ENCODE assay signal across 16 cellular contexts in genomic region chr3:115330406-115330805, GRCh38.
DNase-seq lines count a peak whose midpoint lies in the region; ATAC-seq and TF ChIP-seq lines count a peak whose summit lies in the region.
"Had no signal": no experiment of that assay in that cellular context is flagged by ENCODE, and none has a peak within 500 bp of the region (broad histone marks: within the 10 kb centered on the region; RNA-seq: fewer than 3 reads in every experiment).

No MANE protein-coding gene starts in this region.

- H3K36me3 ChIP-seq in GM23248 (ENCODE audit: low read depth) (no peaks in the 10 kb centered on the region), SK-N-SH (replicated peaks in 1 of 2; ENCODE audit: control insufficient read depth in 1 of 2, insufficient read depth in 2 of 2, low read length in 1 of 2) (no peaks in the 10 kb centered on the region)
- H3K36me3 ChIP-seq: gastroesophageal sphincter, sigmoid colon had no signal

- no peak overlapping the region for H3K4me3 ChIP-seq in GM23248
- H3K4me3 ChIP-seq in SK-N-SH (ENCODE audit: low read depth in 2 of 2, low read length in 1 of 2), result no peak overlapping the region
- no peak overlapping the region for H3K4me3 ChIP-seq in fibroblast of pulmonary artery (replicated peaks; ENCODE audit: low read depth, low read length)
- H3K4me3 ChIP-seq: gastroesophageal sphincter, sigmoid colon had no signal

- TF ChIP-seq CTCF in SK-N-SH (IDR thresholded peaks at IDR 0.05) (no peak), fibroblast of pulmonary artery (IDR thresholded peaks at IDR 0.05; ENCODE audit: low read length, missing control alignments) (no peak)

- H3K9me3 ChIP-seq in GM23248 (ENCODE audit: low read depth), result no peaks in the 10 kb centered on the region
- H3K9me3 ChIP-seq in SK-N-SH, result no peaks in the 10 kb centered on the region
- H3K9me3 ChIP-seq: gastroesophageal sphincter, sigmoid colon had no signal

- TF ChIP-seq EP300 in SK-N-SH (IDR thresholded peaks at IDR 0.05; ENCODE audit: borderline replicate concordance in 1 of 2, low read depth in 1 of 2, low read length in 1 of 2), result peak; percentile 18 to 70; a peak in 3 of 4 replicates

- H3K27me3 ChIP-seq in GM23248 (replicated peaks; ENCODE audit: insufficient read depth) (no peaks in the 10 kb centered on the region), SK-N-SH (ENCODE audit: insufficient read depth) (no peaks in the 10 kb centered on the region)
- H3K27me3 ChIP-seq: gastroesophageal sphincter, sigmoid colon had no signal

- H3F3A ChIP-seq in GM23248 (ENCODE audit: insufficient read depth), result peaks cover 8% of the 10 kb centered on the region
- H3F3A ChIP-seq in SK-N-SH (replicated peaks; ENCODE audit: insufficient read depth), result peaks cover 7% of the 10 kb centered on the region

- H3K27ac ChIP-seq in GM23248 (no peak overlapping the region), SK-N-SH (ENCODE audit: low read depth in 2 of 2, low read length in 1 of 2) (peak overlapping the region; percentile 47 to 54; a peak in 3 of 4 replicates)
- H3K27ac ChIP-seq: gastroesophageal sphincter, KMS-11, sigmoid colon had no signal

- peaks cover 10% of the 10 kb centered on the region for H3K4me1 ChIP-seq in GM23248 (ENCODE audit: insufficient read depth)
- peaks cover 0 to 12% of the 10 kb centered on the region in 2 experiments; a peak in 3 of 4 replicates for H3K4me1 ChIP-seq in SK-N-SH (ENCODE audit: control insufficient read depth in 1 of 2, insufficient read depth in 2 of 2, low read depth in 1 of 2, low read length in 1 of 2)
- H3K4me1 ChIP-seq: gastroesophageal sphincter, sigmoid colon had no signal

- 81 to 100% methylated on average over 1 of the region's 1 CpG for WGBS in GM23248 (ENCODE audit: low coverage in 1 of 2, low lambda C conversion rate in 2 of 2, missing lambda C conversion rate in 2 of 2), 2 experiments
- WGBS in SK-N-SH (ENCODE audit: low lambda C conversion rate), result 86% methylated on average over 1 of the region's 1 CpG

- H3K9ac ChIP-seq in GM23248, result no peak overlapping the region
- no peak overlapping the region for H3K9ac ChIP-seq in SK-N-SH
- H3K9ac ChIP-seq: KMS-11 had no signal

- CTCF ChIA-PET in SK-N-SH (lab: Yijun Ruan, JAX), result no interaction called here

- TF ChIP-seq RAD21 in SK-N-SH (IDR thresholded peaks at IDR 0.05; ENCODE audit: low read length), result no peak

- H3K4me2 ChIP-seq in GM23248 (ENCODE audit: unreplicated experiment) (no peak overlapping the region), SK-N-SH (peak overlapping the region; percentile 29; the same call in 1 of the 2 replicates)
- H3K4me2 ChIP-seq: KMS-11 had no signal

- H3K79me2 ChIP-seq in GM23248 (ENCODE audit: insufficient read depth) (no peaks in the 10 kb centered on the region), SK-N-SH (ENCODE audit: insufficient read depth) (no peaks in the 10 kb centered on the region)

- H3K9me2 ChIP-seq in GM23248 (ENCODE audit: insufficient read depth) (0 out of 2 replicates have a peak, but pooled peaks cover 5% of the 10 kb centered on the region), SK-N-SH (no peaks in the 10 kb centered on the region)

- H2AFZ ChIP-seq in GM23248 (no peak overlapping the region), SK-N-SH (ENCODE audit: low read depth) (peak overlapping the region; percentile 33; the same call in 1 of the 2 replicates)

- no peaks in the 10 kb centered on the region for H4K20me1 ChIP-seq in GM23248 (ENCODE audit: insufficient read depth)
- no peaks in the 10 kb centered on the region for H4K20me1 ChIP-seq in SK-N-SH (ENCODE audit: insufficient read depth)

- no peak for ATAC-seq in stimulated activated naive CD8-positive, alpha-beta T cell treated with anti-CD3 and anti-CD28 coated beads, Interleukin-15, Interleukin-2, amounts not matched to agents 100 U/mL and 50 U/mL, for 24 hours
- ATAC-seq: gastroesophageal sphincter; naive thymus-derived CD4-positive, alpha-beta T cell had no signal

- in situ Hi-C loops in GM23248 (cut with MboI), result no loop called here

- peak; percentile 35 for DNase-seq in GM23248
- no peak for DNase-seq in SK-N-SH
- DNase-seq in fibroblast of pulmonary artery (ENCODE audit: low read depth), result peak; percentile 85
- DNase-seq in renal cortical epithelial cell (ENCODE audit: low read depth), result peak; percentile 11
- DNase-seq in stimulated activated naive CD8-positive, alpha-beta T cell treated with anti-CD3 and anti-CD28 coated beads, Interleukin-15, Interleukin-2, amounts not matched to agents 100 U/mL and 50 U/mL, for 24 hours, result no peak
- no peak for DNase-seq in NCI-H82 treated with DMSO at 0.1 percent for 48 hours (lab: John Stamatoyannopoulos, UW; ENCODE audit: unreplicated experiment)
- DNase-seq in activated CD4-positive, alpha-beta T cell treated with anti-CD3 and anti-CD28 coated beads, Interleukin-2, amount 50 U/mL, for 48 hours, result no peak
- DNase-seq in activated CD8-positive, alpha-beta memory T cell treated with anti-CD3 and anti-CD28 coated beads for 24 hours, result no peak
- DNase-seq: activated B cell treated with CpG ODN at 0.5 μM for 24 hours; CD4-positive, alpha-beta memory T cell; kidney; naive thymus-derived CD4-positive, alpha-beta T cell; NCI-H2081; sigmoid colon had no signal

- POLR2A ChIA-PET in SK-N-SH (lab: Yijun Ruan, JAX), result no interaction called here

TF ChIP-seq in SK-N-SH, 30 proteins besides CTCF, POLR2A, EP300 and RAD21:
- TF ChIP-seq MAX (IDR thresholded peaks at IDR 0.05; ENCODE audit: low read depth) (0 out of 2 replicates have a peak, but pooled peaks have one; percentile 27), SIN3A (IDR thresholded peaks at IDR 0.05; ENCODE audit: borderline replicate concordance, low read depth, low read length) (0 out of 2 replicates have a peak, but pooled peaks have one; percentile 36), POLR2AphosphoS5 (IDR thresholded peaks at IDR 0.05; ENCODE audit: low read depth, low read length) (peak; percentile 31; the same call in 1 of the 2 replicates), GATA2 (CRISPR knock-in tag; IDR thresholded peaks at IDR 0.05) (no peak), TEAD4 (IDR thresholded peaks at IDR 0.05; ENCODE audit: borderline replicate concordance, insufficient read depth) (peak; percentile 35; the same call in 1 of the 2 replicates), FOSL2 (IDR thresholded peaks at IDR 0.05; ENCODE audit: borderline replicate concordance, low read depth) (peak; percentile 61; the same call in 1 of the 2 replicates), TCF12 (IDR thresholded peaks at IDR 0.05) (peak; percentile 89), MXI1 (IDR thresholded peaks at IDR 0.05; ENCODE audit: low read depth, low read length) (no peak), NFIC (IDR thresholded peaks at IDR 0.05; ENCODE audit: borderline replicate concordance) (peak; percentile 67), JUND (IDR thresholded peaks at IDR 0.05) (peak; percentile 78)
- TF ChIP-seq, protein P1, sequence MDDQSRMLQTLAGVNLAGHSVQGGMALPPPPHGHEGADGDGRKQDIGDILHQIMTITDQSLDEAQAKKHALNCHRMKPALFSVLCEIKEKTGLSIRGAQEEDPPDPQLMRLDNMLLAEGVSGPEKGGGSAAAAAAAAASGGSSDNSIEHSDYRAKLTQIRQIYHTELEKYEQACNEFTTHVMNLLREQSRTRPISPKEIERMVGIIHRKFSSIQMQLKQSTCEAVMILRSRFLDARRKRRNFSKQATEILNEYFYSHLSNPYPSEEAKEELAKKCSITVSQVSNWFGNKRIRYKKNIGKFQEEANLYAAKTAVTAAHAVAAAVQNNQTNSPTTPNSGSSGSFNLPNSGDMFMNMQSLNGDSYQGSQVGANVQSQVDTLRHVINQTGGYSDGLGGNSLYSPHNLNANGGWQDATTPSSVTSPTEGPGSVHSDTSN (IDR thresholded peaks at IDR 0.05), result peak; percentile 96
TF ChIP-seq in SK-N-SH: peak in this region for 9.

Comparison
In these comparisons a context has a peak if more than half of its experiments do, and no peak if none do; other contexts are left out.
1. DNase-seq: peak in GM23248 (single experiment), fibroblast of pulmonary artery (single experiment) and renal cortical epithelial cell (single experiment); none in SK-N-SH (single experiment), stimulated activated naive CD8-positive, alpha-beta T cell treated with anti-CD3 and anti-CD28 coated beads, Interleukin-15, Interleukin-2, amounts not matched to agents 100 U/mL and 50 U/mL, for 24 hours (single experiment), NCI-H82 treated with DMSO at 0.1 percent for 48 hours (single experiment), activated CD4-positive, alpha-beta T cell treated with anti-CD3 and anti-CD28 coated beads, Interleukin-2, amount 50 U/mL, for 48 hours (0 of 2) and activated CD8-positive, alpha-beta memory T cell treated with anti-CD3 and anti-CD28 coated beads for 24 hours (single experiment).